ENCODE assay signal across 29 cellular contexts in genomic region chr1:61163794-61164193, GRCh38.
DNase-seq lines count a peak whose midpoint lies in the region; ATAC-seq and TF ChIP-seq lines count a peak whose summit lies in the region.
"Had no signal": no experiment of that assay in that cellular context is flagged by ENCODE, and none has a peak within 500 bp of the region (broad histone marks: within the 10 kb centered on the region; RNA-seq: fewer than 3 reads in every experiment).

No MANE protein-coding gene starts in this region.

- H3K4me1 ChIP-seq in SK-N-SH (ENCODE audit: control insufficient read depth in 1 of 2, insufficient read depth in 2 of 2, low read depth in 1 of 2, low read length in 1 of 2): peaks cover 11 to 21% of the 10 kb centered on the region in 2 experiments; a peak in 3 of 4 replicates
- peaks cover 8 to 37% of the 10 kb centered on the region in 2 donors for H3K4me1 ChIP-seq in ascending aorta
- H3K4me1 ChIP-seq in thoracic aorta (ENCODE audit: control insufficient read depth in 1 of 2, low read depth in 2 of 2): peaks cover 26 to 76% of the 10 kb centered on the region in 2 donors

- no peaks in the 10 kb centered on the region for H3K9me3 ChIP-seq in SK-N-SH
- no peaks in the 10 kb centered on the region for H3K9me3 ChIP-seq in ascending aorta
- no peaks in the 10 kb centered on the region for H3K9me3 ChIP-seq in thoracic aorta
- H3K9me3 ChIP-seq: esophagus squamous epithelium had no signal

- H3K36me3 ChIP-seq in SK-N-SH (replicated peaks in 1 of 2; ENCODE audit: control insufficient read depth in 1 of 2, insufficient read depth in 2 of 2, low read length in 1 of 2) (no peaks in the 10 kb centered on the region), ascending aorta (no peaks in the 10 kb centered on the region), thoracic aorta (no peaks in the 10 kb centered on the region)
- H3K36me3 ChIP-seq: esophagus squamous epithelium had no signal

- ATAC-seq in SK-N-SH treated with all-trans-retinoic acid at 6 μM for 48 hours: no peak
- ATAC-seq in thoracic aorta (ENCODE audit: insufficient number of reproducible peaks, low FRiP score, low read depth): peak; percentile 3
- ATAC-seq: activated CD4-positive, alpha-beta T cell treated with anti-CD3 and anti-CD28 coated beads for 36 hours; activated naive CD4-positive, alpha-beta T cell treated with anti-CD3 and anti-CD28 coated beads, Interleukin-2, amount 50 U/mL, for 72 hours; GM12878; stimulated activated naive B cell treated with anti-CD40 and anti-IgM and Interleukin-4, amounts not matched to agents 10 μg/mL and 1 μg/mL and 100 μg/mL, for 72 hours had no signal

- CTCF ChIA-PET in SK-N-SH (lab: Yijun Ruan, JAX): interaction anchor here (1.2 kb wide), 1 partner anchor 678 kb away, joined by 3 read pairs; no protein-coding TSS in a partner anchor

- H2AFZ ChIP-seq in SK-N-SH (ENCODE audit: low read depth): no peak overlapping the region
- H2AFZ ChIP-seq: parathyroid adenoma, PC-9 had no signal

- H3K4me2 ChIP-seq in SK-N-SH: no peak overlapping the region
- H3K4me2 ChIP-seq: PC-9 had no signal

- no peak for TF ChIP-seq CTCF in SK-N-SH (IDR thresholded peaks at IDR 0.05)
- TF ChIP-seq CTCF in ascending aorta (IDR thresholded peaks at IDR 0.05): no peak
- no peak for TF ChIP-seq CTCF in fibroblast of mammary gland (conservative IDR thresholded peaks at IDR 0.05; ENCODE audit: control insufficient read depth, insufficient read depth, low read depth, low read length)
- TF ChIP-seq CTCF in thoracic aorta (IDR thresholded peaks at IDR 0.05): no peak

- 0 out of 2 replicates have a peak, but pooled peaks cover 2% of the 10 kb centered on the region for H3K79me2 ChIP-seq in SK-N-SH (ENCODE audit: insufficient read depth)

- TF ChIP-seq RAD21 in SK-N-SH (IDR thresholded peaks at IDR 0.05; ENCODE audit: low read length): no peak

- POLR2A ChIA-PET in SK-N-SH (lab: Yijun Ruan, JAX): no interaction called here

- no peak for TF ChIP-seq EP300 in SK-N-SH (IDR thresholded peaks at IDR 0.05; ENCODE audit: borderline replicate concordance in 1 of 2, low read depth in 1 of 2, low read length in 1 of 2)

- H3K4me3 ChIP-seq in SK-N-SH (ENCODE audit: low read depth in 2 of 2, low read length in 1 of 2): no peak overlapping the region
- no peak overlapping the region for H3K4me3 ChIP-seq in ascending aorta
- no peak overlapping the region for H3K4me3 ChIP-seq in fibroblast of mammary gland (ENCODE audit: control insufficient read depth, low read depth, low read length)
- H3K4me3 ChIP-seq in thoracic aorta: no peak overlapping the region
- H3K4me3 ChIP-seq: esophagus squamous epithelium, GM12878, PC-9 had no signal

- no peak for DNase-seq in SK-N-SH
- DNase-seq in ascending aorta (ENCODE audit: low spot score in 2 of 2): no peak
- peak; percentile 29 for DNase-seq in fibroblast of mammary gland (ENCODE audit: low read depth)
- no peak for DNase-seq in thoracic aorta (ENCODE audit: low spot score)
- no peak for DNase-seq in GDM1 (lab: John Stamatoyannopoulos, UW)
- DNase-seq in DMS 273 (lab: John Stamatoyannopoulos, UW; ENCODE audit: unreplicated experiment): no peak
- no peak for DNase-seq in AG08396 (ENCODE audit: low spot score)
- DNase-seq: activated CD4-positive, alpha-beta T cell treated with anti-CD3 and anti-CD28 coated beads for 36 hours; activated CD8-positive, alpha-beta memory T cell treated with anti-CD3 and anti-CD28 coated beads for 24 hours; CD4-positive, alpha-beta T cell; central memory CD4-positive, alpha-beta T cell; esophagus squamous epithelium; H9; immature natural killer cell; NCI-H1436 treated with DMSO at 0.1 percent for 48 hours; NCI-H226; NCI-H69; PC-9; retina; small intestine; stimulated activated naive B cell treated with anti-CD40 and anti-IgM and Interleukin-4, amounts not matched to agents 10 μg/mL and 1 μg/mL and 100 μg/mL, for 72 hours; substantia nigra; T-helper 9 cell had no signal

- no peaks in the 10 kb centered on the region for H4K20me1 ChIP-seq in SK-N-SH (ENCODE audit: insufficient read depth)

- H3F3A ChIP-seq in SK-N-SH (replicated peaks; ENCODE audit: insufficient read depth): no peaks in the 10 kb centered on the region

- intact Hi-C loops in ascending aorta (cut with DNase I): no loop called here

- no peak overlapping the region for H3K9ac ChIP-seq in SK-N-SH
- H3K9ac ChIP-seq: parathyroid adenoma had no signal

- H3K27me3 ChIP-seq in SK-N-SH (ENCODE audit: insufficient read depth) (no peaks in the 10 kb centered on the region), ascending aorta (no peaks in the 10 kb centered on the region), thoracic aorta (replicated peaks; ENCODE audit: insufficient read depth) (no peaks in the 10 kb centered on the region)
- H3K27me3 ChIP-seq: esophagus squamous epithelium had no signal

- H3K27ac ChIP-seq in SK-N-SH (ENCODE audit: low read depth in 2 of 2, low read length in 1 of 2) (no peak overlapping the region), ascending aorta (peak overlapping the region; percentile 9 to 14), thoracic aorta (peak overlapping the region; percentile 24 to 39)
- H3K27ac ChIP-seq: 22Rv1, parathyroid adenoma, PC-9, VCaP had no signal

- no peaks in the 10 kb centered on the region for H3K9me2 ChIP-seq in SK-N-SH

TF ChIP-seq in SK-N-SH, 30 proteins besides CTCF, POLR2A, EP300 and RAD21:
- TF ChIP-seq TCF12 (IDR thresholded peaks at IDR 0.05) (0 out of 2 replicates have a peak, but pooled peaks have one; percentile 17), EZH2phosphoT487 (IDR thresholded peaks at IDR 0.05; ENCODE audit: borderline replicate concordance, low read depth) (no peak)

TF ChIP-seq in SK-N-SH treated with all-trans-retinoic acid at 6 μM for 48 hours, 23 proteins besides CTCF, POLR2A, EP300 and RAD21:
- no peak for TF ChIP-seq ARNTL (CRISPR knock-in tag; IDR thresholded peaks at IDR 0.05; ENCODE audit: borderline replicate concordance, low read depth)
- no peak for TF ChIP-seq TCF4 (CRISPR knock-in tag; IDR thresholded peaks at IDR 0.05; ENCODE audit: borderline replicate concordance)
- TF ChIP-seq ZNF70 (CRISPR knock-in tag; IDR thresholded peaks at IDR 0.05): no peak
- TF ChIP-seq ESRRG (CRISPR knock-in tag; IDR thresholded peaks at IDR 0.05): no peak
- no peak for TF ChIP-seq ZFP3 (CRISPR knock-in tag; IDR thresholded peaks at IDR 0.05)
- TF ChIP-seq TOX (CRISPR knock-in tag; IDR thresholded peaks at IDR 0.05; ENCODE audit: borderline replicate concordance): no peak
- TF ChIP-seq GLIS3 (CRISPR knock-in tag; IDR thresholded peaks at IDR 0.05): no peak
- TF ChIP-seq ZNF565 (CRISPR knock-in tag; conservative IDR thresholded peaks at IDR 0.05; ENCODE audit: low read depth): no peak
- TF ChIP-seq, protein P1, sequence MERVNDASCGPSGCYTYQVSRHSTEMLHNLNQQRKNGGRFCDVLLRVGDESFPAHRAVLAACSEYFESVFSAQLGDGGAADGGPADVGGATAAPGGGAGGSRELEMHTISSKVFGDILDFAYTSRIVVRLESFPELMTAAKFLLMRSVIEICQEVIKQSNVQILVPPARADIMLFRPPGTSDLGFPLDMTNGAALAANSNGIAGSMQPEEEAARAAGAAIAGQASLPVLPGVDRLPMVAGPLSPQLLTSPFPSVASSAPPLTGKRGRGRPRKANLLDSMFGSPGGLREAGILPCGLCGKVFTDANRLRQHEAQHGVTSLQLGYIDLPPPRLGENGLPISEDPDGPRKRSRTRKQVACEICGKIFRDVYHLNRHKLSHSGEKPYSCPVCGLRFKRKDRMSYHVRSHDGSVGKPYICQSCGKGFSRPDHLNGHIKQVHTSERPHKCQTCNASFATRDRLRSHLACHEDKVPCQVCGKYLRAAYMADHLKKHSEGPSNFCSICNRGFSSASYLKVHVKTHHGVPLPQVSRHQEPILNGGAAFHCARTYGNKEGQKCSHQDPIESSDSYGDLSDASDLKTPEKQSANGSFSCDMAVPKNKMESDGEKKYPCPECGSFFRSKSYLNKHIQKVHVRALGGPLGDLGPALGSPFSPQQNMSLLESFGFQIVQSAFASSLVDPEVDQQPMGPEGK (CRISPR knock-in tag; IDR thresholded peaks at IDR 0.05; ENCODE audit: borderline replicate concordance): no peak
- TF ChIP-seq OSR1 (CRISPR knock-in tag; IDR thresholded peaks at IDR 0.05): no peak

Comparison
In these comparisons a context has a peak if more than half of its experiments do, and no peak if none do; other contexts are left out.
1. H3K27ac ChIP-seq: peak in ascending aorta (2 of 2) and thoracic aorta (2 of 2); none in SK-N-SH (0 of 2).